33 cellular contexts compared by ENCODE assay signal in the genomic region with DNA sequence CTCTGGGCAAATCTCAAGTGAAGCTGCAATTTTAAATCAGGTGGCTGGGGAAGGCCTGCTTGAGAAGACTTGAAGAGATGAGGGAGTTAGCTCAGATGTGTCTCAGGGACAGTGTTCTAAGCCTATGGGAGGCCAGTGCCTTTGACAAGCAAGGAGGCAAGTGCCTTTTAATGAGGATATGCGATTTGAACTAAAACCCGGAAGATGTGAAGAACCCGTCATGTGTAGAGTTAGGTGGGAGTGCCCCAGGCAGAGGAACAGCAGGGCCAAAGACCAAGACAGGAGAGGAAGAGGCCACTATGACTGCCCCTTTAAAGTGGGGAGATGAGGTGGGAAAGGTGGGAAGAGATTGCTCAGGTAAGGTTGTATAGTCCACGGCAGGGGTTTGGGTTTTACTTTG.
DNase-seq lines count a peak whose midpoint lies in the region; ATAC-seq, FAIRE-seq and TF ChIP-seq lines count a peak whose summit lies in the region.
"Had no signal": no experiment of that assay in that cellular context is flagged by ENCODE, and none has a peak within 500 bp of the region (broad histone marks: within the 10 kb centered on the region; RNA-seq: fewer than 3 reads in every experiment).

No MANE protein-coding gene starts in this region.

- H3K27ac ChIP-seq in A549 (peak overlapping the region; percentile 50 to 53; a peak in 4 of 6 replicates), HL-60 (replicated peaks) (peak overlapping the region; percentile 91), sigmoid colon (peak overlapping the region in 3 of 4 donors; percentile 80 to 87 (median 84))
- H3K27ac ChIP-seq: ovary, PC-9, right atrium auricular region had no signal

- H3K4me3 ChIP-seq in A549 (no peak overlapping the region), HL-60 (replicated peaks; ENCODE audit: insufficient read depth, low read length) (no peak overlapping the region), sigmoid colon (no peak overlapping the region)
- H3K4me3 ChIP-seq: HAP-1, ovary, PC-9, right atrium auricular region had no signal

- intact Hi-C loops in dendritic cell treated with granulocyte-macrophage colony-stimulating factor and Interleukin-4, amounts not matched to agents 40 ng/mL and 50 ng/mL, for 4 days (cut with micrococcal nuclease) = no loop called here
- intact Hi-C loops in sigmoid colon (cut with DNase I) = loop anchor here (5.0 kb wide), 2 partner anchors 75 to 165 kb away; partner anchors contain the start of genes JAG1 and MKKS

- H3K4me1 ChIP-seq in A549 = peaks cover 65% of the 10 kb centered on the region
- peaks cover 0 to 84% (median 78%) of the 10 kb centered on the region in 4 donors for H3K4me1 ChIP-seq in sigmoid colon

- no peak overlapping the region for H3K4me3 Mint-ChIP-seq in dendritic cell treated with granulocyte-macrophage colony-stimulating factor and Interleukin-4, amounts not matched to agents 40 ng/mL and 50 ng/mL, for 4 days
- H3K4me3 Mint-ChIP-seq: activated naive CD8-positive, alpha-beta T cell treated with anti-CD3 and anti-CD28 coated beads for 36 hours; activated T-helper 17 cell treated with anti-CD3 and anti-CD28 coated beads, Interleukin-2, amount 50 U/mL, for 72 hours; B cell; IgD-negative memory B cell; memory B cell; naive thymus-derived CD4-positive, alpha-beta T cell had no signal

- H3K36me3 ChIP-seq in sigmoid colon = no peaks in the 10 kb centered on the region
- H3K36me3 ChIP-seq: HAP-1, ovary, right atrium auricular region had no signal

- H3K9me3 ChIP-seq in A549 (no peaks in the 10 kb centered on the region), sigmoid colon (no peaks in the 10 kb centered on the region)
- H3K9me3 ChIP-seq: HAP-1, ovary, right atrium auricular region had no signal

- TF ChIP-seq RAD21 in A549 (conservative IDR thresholded peaks at IDR 0.05 in 1 of 2, IDR thresholded peaks at IDR 0.05 in 1 of 2) = no peak

- CTCF ChIA-PET in A549 (lab: Yijun Ruan, JAX) = no interaction called here

- 88% methylated on average over 4 of the region's 4 CpGs for WGBS in A549 (ENCODE audit: missing lambda C conversion rate)
- WGBS in sigmoid colon, 2 donors = 56 to 76% methylated on average over 4 of the region's 4 CpGs

- H3K4me2 ChIP-seq in A549 = no peak overlapping the region
- H3K4me2 ChIP-seq: PC-9 had no signal

- FAIRE-seq in A549 (lab: Jason Lieb, UNC) = no peak
- FAIRE-seq: GM12892 had no signal

- H3K27me3 ChIP-seq in HL-60 (ENCODE audit: insufficient read depth, poor library complexity, severe bottlenecking) (no peaks in the 10 kb centered on the region), sigmoid colon (no peaks in the 10 kb centered on the region)
- H3K27me3 ChIP-seq: ovary, right atrium auricular region had no signal

- POLR2A ChIA-PET in A549 (lab: Yijun Ruan, JAX) = no interaction called here

- no peaks in the 10 kb centered on the region for H3K9me3 Mint-ChIP-seq in dendritic cell treated with granulocyte-macrophage colony-stimulating factor and Interleukin-4, amounts not matched to agents 40 ng/mL and 50 ng/mL, for 4 days
- H3K9me3 Mint-ChIP-seq: activated naive CD8-positive, alpha-beta T cell treated with anti-CD3 and anti-CD28 coated beads for 36 hours; activated T-helper 17 cell treated with anti-CD3 and anti-CD28 coated beads, Interleukin-2, amount 50 U/mL, for 72 hours; IgD-negative memory B cell; memory B cell had no signal

- peaks cover 79% of the 10 kb centered on the region for H3K4me1 Mint-ChIP-seq in dendritic cell treated with granulocyte-macrophage colony-stimulating factor and Interleukin-4, amounts not matched to agents 40 ng/mL and 50 ng/mL, for 4 days (ENCODE audit: low read depth)

- H3K36me3 Mint-ChIP-seq in dendritic cell treated with granulocyte-macrophage colony-stimulating factor and Interleukin-4, amounts not matched to agents 40 ng/mL and 50 ng/mL, for 4 days (ENCODE audit: low read depth) = peaks cover 4% of the 10 kb centered on the region

- DNase-seq in A549 (ENCODE audit: low read depth in 1 of 2, low spot score in 1 of 2) (no peak), HL-60 (ENCODE audit: low read depth in 1 of 2, low spot score in 1 of 2) (peak in 1 of 2 experiments; percentile 43), sigmoid colon (no peak), cerebellar cortex (ENCODE audit: low spot score) (no peak), iPS-NIHi11 (ENCODE audit: low spot score) (no peak), NAMALWA (ENCODE audit: low spot score) (no peak)
- DNase-seq: activated CD4-positive, alpha-beta T cell treated with anti-CD3 and anti-CD28 coated beads, Interleukin-2, amount 50 U/mL, for 48 hours; activated CD4-positive, CD25-positive, alpha-beta regulatory T cell; activated CD8-positive, alpha-beta memory T cell treated with anti-CD3 and anti-CD28 coated beads, Interleukin-2, amount 50 U/mL, for 4 hours; activated naive CD8-positive, alpha-beta T cell treated with anti-CD3 and anti-CD28 coated beads for 36 hours; Calu3; effector CD8-positive, alpha-beta T cell; head of caudate nucleus; naive thymus-derived CD4-positive, alpha-beta T cell; NCI-H1436; NCI-H2171; NCI-H524; ovary; PC-9; SHP77; stimulated activated CD4-positive, alpha-beta T cell treated with anti-CD3 and anti-CD28 coated beads, Interleukin-4, amount 100 ng/mL, for 24 hours; stimulated activated naive CD4-positive, alpha-beta T cell; SW 1271; trophoblast cell had no signal

- TF ChIP-seq EP300 in A549 (IDR thresholded peaks at IDR 0.05) (no peak), sigmoid colon (IDR thresholded peaks at IDR 0.05) (no peak)

- TF ChIP-seq POLR2A in A549 (IDR thresholded peaks at IDR 0.05; ENCODE audit: low read length) = no peak
- TF ChIP-seq POLR2A in sigmoid colon (IDR thresholded peaks at IDR 0.05) = no peak

- H3K27me3 Mint-ChIP-seq in dendritic cell treated with granulocyte-macrophage colony-stimulating factor and Interleukin-4, amounts not matched to agents 40 ng/mL and 50 ng/mL, for 4 days = no peaks in the 10 kb centered on the region
- H3K27me3 Mint-ChIP-seq: activated naive CD8-positive, alpha-beta T cell treated with anti-CD3 and anti-CD28 coated beads for 36 hours; activated T-helper 17 cell treated with anti-CD3 and anti-CD28 coated beads, Interleukin-2, amount 50 U/mL, for 72 hours; B cell; IgD-negative memory B cell; memory B cell; naive thymus-derived CD4-positive, alpha-beta T cell had no signal

- H3K27ac Mint-ChIP-seq in dendritic cell treated with granulocyte-macrophage colony-stimulating factor and Interleukin-4, amounts not matched to agents 40 ng/mL and 50 ng/mL, for 4 days = peak overlapping the region; percentile 71
- H3K27ac Mint-ChIP-seq: activated naive CD8-positive, alpha-beta T cell treated with anti-CD3 and anti-CD28 coated beads for 36 hours; activated T-helper 17 cell treated with anti-CD3 and anti-CD28 coated beads, Interleukin-2, amount 50 U/mL, for 72 hours; B cell; IgD-negative memory B cell; memory B cell had no signal

- TF ChIP-seq CTCF in A549 (IDR thresholded peaks at IDR 0.05) (no peak), HL-60 (IDR thresholded peaks at IDR 0.05; ENCODE audit: insufficient read depth, low read length) (no peak), sigmoid colon (IDR thresholded peaks at IDR 0.05) (no peak)

- ATAC-seq in A549 = no peak
- ATAC-seq in HG02870 (IDR thresholded peaks at IDR 0.05; ENCODE audit: unreplicated experiment) = no peak
- ATAC-seq: activated T-helper 17 cell treated with anti-CD3 and anti-CD28 coated beads, Interleukin-2, amount 50 U/mL, for 72 hours; naive thymus-derived CD4-positive, alpha-beta T cell had no signal

TF ChIP-seq in A549, 52 proteins besides CTCF, POLR2A, EP300 and RAD21:
- TF ChIP-seq HDAC2 (IDR thresholded peaks at IDR 0.05) (no peak), ZFP36 (IDR thresholded peaks at IDR 0.05; ENCODE audit: borderline replicate concordance, partially characterized antibody) (no peak), JUN (IDR thresholded peaks at IDR 0.05) (no peak)
TF ChIP-seq in A549: peak in this region for 0.
